In the genomic region with DNA sequence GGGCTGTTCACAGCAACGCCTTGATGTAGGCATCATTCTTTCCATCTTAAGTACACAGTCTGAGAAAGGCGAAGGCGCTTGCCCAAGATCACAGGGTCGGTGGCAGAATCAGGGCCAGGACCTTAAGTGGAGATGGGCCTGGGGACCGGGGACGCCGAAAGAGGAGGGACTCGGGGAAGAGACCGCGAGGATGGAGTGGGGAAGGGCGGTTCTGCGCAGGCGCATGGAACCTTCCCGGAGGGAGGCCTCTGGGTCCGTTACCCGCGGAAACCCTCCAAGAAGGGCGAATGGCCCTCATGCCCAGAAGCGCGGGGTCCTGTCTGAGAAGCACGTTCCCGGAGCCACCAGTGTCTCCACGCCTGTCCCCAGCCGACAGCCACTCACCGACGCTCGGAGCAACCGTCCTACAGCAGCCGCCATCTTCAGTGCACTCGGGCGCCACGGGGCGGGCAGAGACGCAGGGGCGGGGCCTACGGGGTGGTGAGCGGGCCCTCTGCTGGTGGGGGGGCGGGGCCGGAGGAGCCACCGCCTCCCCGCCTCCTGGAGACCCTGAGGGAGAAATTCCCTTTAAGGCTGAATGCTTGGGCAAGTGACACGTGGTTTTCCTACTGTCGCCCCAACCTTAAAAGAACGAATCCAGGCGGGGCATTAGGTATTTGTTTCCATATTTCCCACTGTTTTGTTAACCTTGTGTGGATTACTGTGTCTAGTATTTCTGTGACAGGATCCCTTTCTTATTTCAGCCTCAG, we compare ENCODE assay signal across 8 cellular contexts. TPM values are rescaled to one million over a fixed set of nuclear protein-coding genes. Genes with fewer than 3 reads are reported as not detected.
A peak's percentile ranks its signal among the peaks of the same experiment; 100 is the strongest.
DNase-seq lines count a peak whose midpoint lies in the region; ATAC-seq and TF ChIP-seq lines count a peak whose summit lies in the region.

A gene (minus strand): TSS at position 442 of the 749 bp plus-strand sequence. CDS start 22 bp downstream, at position 420.

- peaks cover 5 to 23% of the 10 kb centered on the region in 2 donors for H3K4me1 ChIP-seq in left lung

- H3K27ac Mint-ChIP-seq in activated CD4-positive, alpha-beta T cell treated with anti-CD3 and anti-CD28 coated beads, Interleukin-2, amount 10 ng/mL, durations not matched to agents 24 days and 14 days: peak within 1 kb of the TSS; percentile 99

- no peaks in the 10 kb centered on the region for H3K9me3 Mint-ChIP-seq in activated CD4-positive, alpha-beta T cell treated with anti-CD3 and anti-CD28 coated beads, Interleukin-2, amount 10 ng/mL, durations not matched to agents 24 days and 14 days

- intact Hi-C loops in activated CD4-positive, alpha-beta T cell treated with anti-CD3 and anti-CD28 coated beads, Interleukin-2, amount 10 ng/mL, durations not matched to agents 24 days and 14 days (cut with micrococcal nuclease): loop anchor here (1.0 to 5.0 kb wide), 10 partner anchors 13 to 480 kb away; a partner anchor contains a TSS
- intact Hi-C loops in left lung (cut with DNase I): no loop called here

- H3K27me3 ChIP-seq in BJ (ENCODE audit: control insufficient read depth, insufficient read depth, low read length) (no peaks in the 10 kb centered on the region), left lung (no peaks in the 10 kb centered on the region)

- TF ChIP-seq CTCF in BJ (IDR thresholded peaks at IDR 0.05; ENCODE audit: insufficient read depth, low read depth, low read length): peak; percentile 29; the same call in 1 of the 2 replicates
- no peak for TF ChIP-seq CTCF in coronary artery (IDR thresholded peaks at IDR 0.05)
- TF ChIP-seq CTCF in left lung (IDR thresholded peaks at IDR 0.05): no peak

- peaks cover 26% of the 10 kb centered on the region for H3K36me3 Mint-ChIP-seq in activated CD4-positive, alpha-beta T cell treated with anti-CD3 and anti-CD28 coated beads, Interleukin-2, amount 10 ng/mL, durations not matched to agents 24 days and 14 days (ENCODE audit: low read depth)

- H3K27me3 Mint-ChIP-seq in activated CD4-positive, alpha-beta T cell treated with anti-CD3 and anti-CD28 coated beads, Interleukin-2, amount 10 ng/mL, durations not matched to agents 24 days and 14 days: no peaks in the 10 kb centered on the region

- H3K4me1 Mint-ChIP-seq in activated CD4-positive, alpha-beta T cell treated with anti-CD3 and anti-CD28 coated beads, Interleukin-2, amount 10 ng/mL, durations not matched to agents 24 days and 14 days: peaks cover 39% of the 10 kb centered on the region

- H3K9me3 ChIP-seq in left lung: no peaks in the 10 kb centered on the region

- H3K27ac ChIP-seq in coronary artery (peak within 1 kb of the TSS; percentile 92 to 97), left lung (peak within 1 kb of the TSS; percentile 84 to 90)

- CTCF ChIA-PET in BJ (lab: Yijun Ruan, JAX): interaction anchor here (0.7 kb wide), 1 partner anchor 12 kb away, joined by 3 read pairs; no protein-coding TSS in a partner anchor

- ATAC-seq in HG03460 (IDR thresholded peaks at IDR 0.05; ENCODE audit: unreplicated experiment) (peak; percentile 88), left lung (peak; percentile 100)

- H3K4me3 Mint-ChIP-seq in activated CD4-positive, alpha-beta T cell treated with anti-CD3 and anti-CD28 coated beads, Interleukin-2, amount 10 ng/mL, durations not matched to agents 24 days and 14 days: peak within 1 kb of the TSS; percentile 98

- POLR2A ChIA-PET in BJ (lab: Charles Lee): no interaction called here

- peak within 1 kb of the TSS; percentile 77 for H3K4me3 ChIP-seq in BJ (ENCODE audit: low read depth, low read length)
- H3K4me3 ChIP-seq in coronary artery: peak within 1 kb of the TSS; percentile 79
- H3K4me3 ChIP-seq in left lung: peak within 1 kb of the TSS; percentile 73 to 80

- H3K36me3 ChIP-seq in BJ (ENCODE audit: control insufficient read depth, insufficient read depth, low read length) (no peaks in the 10 kb centered on the region), left lung (peaks cover 0 to 20% of the 10 kb centered on the region in 2 donors)

- DNase-seq in BJ (ENCODE audit: low read depth) (peak; percentile 46), GM19240 (ENCODE audit: insufficient read length, low spot score) (peak; percentile 79), NCI-H526 (lab: John Stamatoyannopoulos, UW) (peak; percentile 86 to 94), coronary artery (ENCODE audit: low spot score) (peak; percentile 94), left lung (peak; percentile 93 to 99)
- DNase-seq in activated CD4-positive, alpha-beta T cell treated with anti-CD3 and anti-CD28 coated beads, Interleukin-2, amount 10 ng/mL, durations not matched to agents 24 days and 14 days: peak; percentile 98
- peak; percentile 97 for DNase-seq in stimulated activated CD4-positive, alpha-beta T cell treated with anti-CD3 and anti-CD28 coated beads, Interleukin-4, amount 100 ng/mL, for 1 hour

RNA-seq across cellular contexts. Expression of the gene that starts here (rescaled TPM):
- 280 and 336 TPM in 2 replicates for polyA plus RNA-seq in BJ (2011; rRNA removed)
- 57.8 and 109 TPM in 2 replicates for polyA minus RNA-seq in BJ (2011; rRNA and poly(A)+ RNA removed)
- 179 and 180 TPM in 2 replicates for total RNA-seq in activated CD4-positive, alpha-beta T cell treated with anti-CD3 and anti-CD28 coated beads, Interleukin-2, amount 10 ng/mL, durations not matched to agents 24 days and 14 days
- total RNA-seq in left lung: 100 to 1,000 TPM; 122 to 123 TPM

Comparison
In these comparisons a context has a peak if more than half of its experiments do, and no peak if none do; other contexts are left out.
1. Peak in every context shown above with its lines: DNase-seq, ATAC-seq, H3K4me3 ChIP-seq and H3K27ac ChIP-seq.
2. DNase-seq: peak in every context shown above with its lines; median percentile 98 in activated CD4-positive, alpha-beta T cell treated with anti-CD3 and anti-CD28 coated beads, Interleukin-2, amount 10 ng/mL, durations not matched to agents 24 days and 14 days; 97 in stimulated activated CD4-positive, alpha-beta T cell treated with anti-CD3 and anti-CD28 coated beads, Interleukin-4, amount 100 ng/mL, for 1 hour; 96 in left lung; 94 in coronary artery; 90 in NCI-H526; 79 in GM19240; 46 in BJ.